Comparison of ENCODE assay signal across 1 cellular context in genomic region chr5:142654578-142655042, GRCh38.
TF ChIP-seq lines count a peak whose summit lies in the region.

No MANE protein-coding gene starts in this region.

TF ChIP-seq in SK-N-SH treated with all-trans-retinoic acid at 6 μM for 48 hours, 23 proteins besides CTCF, POLR2A, EP300 and RAD21 (continued from another document):
- TF ChIP-seq ZNF70 (CRISPR knock-in tag; IDR thresholded peaks at IDR 0.05) (no peak), CREB5 (CRISPR knock-in tag; IDR thresholded peaks at IDR 0.05; ENCODE audit: low read depth) (no peak), CSRNP3 (CRISPR knock-in tag; IDR thresholded peaks at IDR 0.05) (no peak)
